Comparison of ENCODE assay signal across 8 cellular contexts in the genomic region with DNA sequence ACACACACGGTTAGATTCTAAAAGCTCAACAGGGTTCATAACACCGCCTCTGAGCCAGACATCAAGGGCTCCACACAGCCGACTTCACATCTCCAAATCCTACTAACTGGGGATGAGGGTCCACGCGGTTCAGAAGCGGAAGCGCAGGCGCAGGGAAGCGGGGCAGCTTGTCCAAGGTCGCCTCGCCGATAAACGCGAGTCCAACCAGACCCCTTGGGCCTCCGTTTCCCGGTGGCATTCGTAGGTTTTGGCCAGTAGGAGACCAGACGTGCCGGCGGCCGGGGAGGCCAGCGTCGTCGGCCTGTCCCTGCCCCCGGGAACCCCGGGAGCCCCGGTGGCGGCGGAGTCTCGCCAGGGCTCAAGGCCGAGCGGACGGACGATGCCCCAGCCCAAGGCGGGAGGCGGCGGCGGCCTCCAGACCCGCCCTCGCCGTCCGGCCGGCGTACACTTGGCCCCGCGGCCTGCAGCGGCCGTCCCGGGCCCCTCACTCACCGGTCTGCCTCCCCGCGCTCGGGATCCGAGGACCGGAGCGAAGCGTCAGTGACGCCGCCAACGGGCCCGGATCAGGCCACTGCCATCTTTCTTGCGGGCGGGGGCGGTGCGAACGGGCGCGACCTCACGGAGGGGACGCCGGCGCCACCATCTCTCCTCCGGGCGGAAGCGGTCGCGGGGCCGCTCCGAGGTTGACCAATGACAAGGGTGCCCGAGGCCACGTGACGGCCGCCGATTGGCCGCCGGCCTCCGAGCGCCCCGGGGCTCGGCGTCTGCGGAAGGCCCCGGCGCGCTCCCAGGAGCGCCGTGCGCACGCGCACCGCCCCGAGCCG. TPM values are rescaled to one million over a fixed set of nuclear protein-coding genes. Genes with fewer than 3 reads are reported as not detected.
DNase-seq lines count a peak whose midpoint lies in the region; ATAC-seq and TF ChIP-seq lines count a peak whose summit lies in the region.

Gene SDF4 (minus strand): TSS at position 602 of the 824 bp plus-strand sequence. CDS start 3,229 bp downstream, outside the sequence.

- H3K36me3 Mint-ChIP-seq in GM23338 (ENCODE audit: low read depth), result peaks cover 23% of the 10 kb centered on the region

- H3K4me3 ChIP-seq in DOHH2 (ENCODE audit: low read length), result peak within 1 kb of the TSS; percentile 92
- peak within 1 kb of the TSS; percentile 93 for H3K4me3 ChIP-seq in GM23338
- peak within 1 kb of the TSS; percentile 81 to 100 (median 96) for H3K4me3 ChIP-seq in esophagus squamous epithelium

- intact Hi-C loops in esophagus squamous epithelium (cut with DNase I), result no loop called here

- DNase-seq in GM23338 (ENCODE audit: low spot score) (peak; percentile 97), Kasumi-1 (lab: John Stamatoyannopoulos, UW) (peak; percentile 85 to 88), RKO (ENCODE audit: low spot score) (peak; percentile 96), activated T-helper 1 cell treated with Interleukin-2 at 50 U/mL for 16 hours (ENCODE audit: low read depth) (peak; percentile 96), esophagus squamous epithelium (lab: John Stamatoyannopoulos, UW) (peak; percentile 69), myocyte (ENCODE audit: low read depth) (peak; percentile 96)
- DNase-seq in stimulated activated CD8-positive, alpha-beta memory T cell treated with anti-CD3 and anti-CD28 coated beads, Interleukin-7, amount 100 ng/mL, for 4 hours (ENCODE audit: low read depth in 2 of 2), result peak; percentile 91 to 98

- H3K9me3 Mint-ChIP-seq in GM23338, result peaks cover 10% of the 10 kb centered on the region

- peak within 1 kb of the TSS; percentile 52; the same call in 1 of the 2 replicates for H2AFZ ChIP-seq in GM23338

- H3K27me3 ChIP-seq in DOHH2 (ENCODE audit: control insufficient read depth, low read length) (no peaks in the 10 kb centered on the region), GM23338 (ENCODE audit: insufficient read depth) (no peaks in the 10 kb centered on the region), esophagus squamous epithelium (peaks cover 0 to 3% (median 0%) of the 10 kb centered on the region in 4 donors)

- H3K27ac ChIP-seq in DOHH2 (ENCODE audit: low read depth, low read length) (peak within 1 kb of the TSS; percentile 55), GM23338 (ENCODE audit: low read depth) (0 out of 2 replicates have a peak within 1 kb of the TSS, but pooled peaks have one; percentile 55), esophagus squamous epithelium (peak within 1 kb of the TSS; percentile 86 to 97 (median 96))

- H3K79me2 ChIP-seq in DOHH2 (ENCODE audit: control insufficient read depth, low read length) (peaks cover 83% of the 10 kb centered on the region), GM23338 (replicated peaks; ENCODE audit: insufficient read depth) (peaks cover 40% of the 10 kb centered on the region)

- peak; percentile 87 for ATAC-seq in GM23338

- H3K9me2 ChIP-seq in DOHH2 (replicated peaks; ENCODE audit: control insufficient read depth, low read length), result no peaks in the 10 kb centered on the region
- H3K9me2 ChIP-seq in GM23338 (ENCODE audit: insufficient read depth), result no peaks in the 10 kb centered on the region

- peak in 2 of 4 donors; percentile 44 to 77 for TF ChIP-seq POLR2A in esophagus squamous epithelium (IDR thresholded peaks at IDR 0.05)

- whole genome bisulfite sequencing in esophagus squamous epithelium, 2 donors, result 0% methylated on average over 11 to 13 of the region's 103 CpGs

- H3K27ac Mint-ChIP-seq in GM23338, result peak within 1 kb of the TSS; percentile 89

- H3K4me1 Mint-ChIP-seq in GM23338, result peaks cover 18% of the 10 kb centered on the region

- peak within 1 kb of the TSS; percentile 94 for H3K4me3 Mint-ChIP-seq in GM23338

- no peaks in the 10 kb centered on the region for H3K9me3 ChIP-seq in DOHH2 (ENCODE audit: control insufficient read depth, insufficient read depth, low read length)
- H3K9me3 ChIP-seq in esophagus squamous epithelium, result no peaks in the 10 kb centered on the region

- TF ChIP-seq CTCF in DOHH2 (IDR thresholded peaks at IDR 0.05; ENCODE audit: low read depth, low read length, poor library complexity, severe bottlenecking) (no peak), GM23338 (conservative IDR thresholded peaks at IDR 0.05; ENCODE audit: low read depth in 2 of 2) (no peak), esophagus squamous epithelium (IDR thresholded peaks at IDR 0.05) (peak in 2 of 6 experiments; percentile 6 to 7)

- H3F3A ChIP-seq in DOHH2 (ENCODE audit: control insufficient read depth, insufficient read depth) (no peaks in the 10 kb centered on the region), GM23338 (replicated peaks; ENCODE audit: low read depth) (peaks cover 10% of the 10 kb centered on the region; the same call in 1 of the 2 replicates)

- peaks cover 13% of the 10 kb centered on the region for H3K27me3 Mint-ChIP-seq in GM23338 (ENCODE audit: insufficient read depth, low read depth, poor library complexity)

- H4K20me1 ChIP-seq in DOHH2 (ENCODE audit: control insufficient read depth, insufficient read depth, low read depth, low read length), result no peaks in the 10 kb centered on the region; the same call in 1 of the 2 replicates
- peaks cover 8% of the 10 kb centered on the region for H4K20me1 ChIP-seq in GM23338 (replicated peaks; ENCODE audit: insufficient read depth)

- H3K4me1 ChIP-seq in DOHH2 (ENCODE audit: control insufficient read depth, low read length), result peaks cover 22% of the 10 kb centered on the region
- H3K4me1 ChIP-seq in GM23338 (ENCODE audit: insufficient read depth), result peaks cover 6% of the 10 kb centered on the region
- H3K4me1 ChIP-seq in esophagus squamous epithelium, result peaks cover 24 to 54% (median 25%) of the 10 kb centered on the region in 3 donors

- peaks cover 57% of the 10 kb centered on the region for H3K36me3 ChIP-seq in DOHH2 (ENCODE audit: control insufficient read depth, low read length)
- no peaks in the 10 kb centered on the region for H3K36me3 ChIP-seq in GM23338 (ENCODE audit: insufficient read depth)
- H3K36me3 ChIP-seq in esophagus squamous epithelium, result peaks cover 16 to 47% (median 18%) of the 10 kb centered on the region in 3 donors

- H3K4me2 ChIP-seq in DOHH2 (ENCODE audit: low read length) (peak within 1 kb of the TSS; percentile 82), GM23338 (peak within 1 kb of the TSS; percentile 95)

TF ChIP-seq in GM23338, 12 proteins besides CTCF, POLR2A, EP300 and RAD21:
- peak; percentile 81 for TF ChIP-seq CREB1 (CRISPR knock-in tag; IDR thresholded peaks at IDR 0.05; ENCODE audit: low read depth)
- TF ChIP-seq ZNF331 (CRISPR knock-in tag; IDR thresholded peaks at IDR 0.05; ENCODE audit: low read depth), result no peak
- TF ChIP-seq NANOG (IDR thresholded peaks at IDR 0.05; ENCODE audit: borderline replicate concordance), result no peak
- peak; percentile 73 for TF ChIP-seq POLR2AphosphoS5 (IDR thresholded peaks at IDR 0.05; ENCODE audit: low read depth)
- TF ChIP-seq EZH2phosphoT487 (IDR thresholded peaks at IDR 0.05; ENCODE audit: unreplicated experiment), result no peak
- TF ChIP-seq, protein P1, sequence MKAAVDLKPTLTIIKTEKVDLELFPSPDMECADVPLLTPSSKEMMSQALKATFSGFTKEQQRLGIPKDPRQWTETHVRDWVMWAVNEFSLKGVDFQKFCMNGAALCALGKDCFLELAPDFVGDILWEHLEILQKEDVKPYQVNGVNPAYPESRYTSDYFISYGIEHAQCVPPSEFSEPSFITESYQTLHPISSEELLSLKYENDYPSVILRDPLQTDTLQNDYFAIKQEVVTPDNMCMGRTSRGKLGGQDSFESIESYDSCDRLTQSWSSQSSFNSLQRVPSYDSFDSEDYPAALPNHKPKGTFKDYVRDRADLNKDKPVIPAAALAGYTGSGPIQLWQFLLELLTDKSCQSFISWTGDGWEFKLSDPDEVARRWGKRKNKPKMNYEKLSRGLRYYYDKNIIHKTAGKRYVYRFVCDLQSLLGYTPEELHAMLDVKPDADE (IDR thresholded peaks at IDR 0.05), result peak; percentile 84
- TF ChIP-seq STAT1 (IDR thresholded peaks at IDR 0.05; ENCODE audit: unreplicated experiment), result no peak
- TF ChIP-seq EZH2 (IDR thresholded peaks at IDR 0.05; ENCODE audit: low read depth, unreplicated experiment), result no peak
TF ChIP-seq in GM23338: peak in this region for 3.

RNA-seq across cellular contexts. Expression of gene SDF4, which starts in this region (rescaled TPM):
- total RNA-seq in GM23338 (2014; rRNA removed; shearing (Covaris generic)), result 51.6 and 62.6 TPM in 2 replicates
- polyA plus RNA-seq in GM23338 (2016; fragmentation: Nextera tagmentation; extraction: Ambion mirVana), result 45.0 and 49.2 TPM in 2 replicates
- total RNA-seq in esophagus squamous epithelium, result 10 to 100 TPM; 65.0 to 75.4 (median 67.6) TPM
- total RNA-seq in myocyte, result 142 and 150 TPM in 2 replicates
- 196 TPM for polyA plus RNA-seq in myocyte (2012)

Comparison
In these comparisons a context has a peak if more than half of its experiments do, and no peak if none do; other contexts are left out.
1. Peak in every context shown above with its lines: DNase-seq, ATAC-seq, H3K4me3 ChIP-seq and H3K27ac ChIP-seq.